ENCODE assay signal across 1 cellular context in the genomic region with DNA sequence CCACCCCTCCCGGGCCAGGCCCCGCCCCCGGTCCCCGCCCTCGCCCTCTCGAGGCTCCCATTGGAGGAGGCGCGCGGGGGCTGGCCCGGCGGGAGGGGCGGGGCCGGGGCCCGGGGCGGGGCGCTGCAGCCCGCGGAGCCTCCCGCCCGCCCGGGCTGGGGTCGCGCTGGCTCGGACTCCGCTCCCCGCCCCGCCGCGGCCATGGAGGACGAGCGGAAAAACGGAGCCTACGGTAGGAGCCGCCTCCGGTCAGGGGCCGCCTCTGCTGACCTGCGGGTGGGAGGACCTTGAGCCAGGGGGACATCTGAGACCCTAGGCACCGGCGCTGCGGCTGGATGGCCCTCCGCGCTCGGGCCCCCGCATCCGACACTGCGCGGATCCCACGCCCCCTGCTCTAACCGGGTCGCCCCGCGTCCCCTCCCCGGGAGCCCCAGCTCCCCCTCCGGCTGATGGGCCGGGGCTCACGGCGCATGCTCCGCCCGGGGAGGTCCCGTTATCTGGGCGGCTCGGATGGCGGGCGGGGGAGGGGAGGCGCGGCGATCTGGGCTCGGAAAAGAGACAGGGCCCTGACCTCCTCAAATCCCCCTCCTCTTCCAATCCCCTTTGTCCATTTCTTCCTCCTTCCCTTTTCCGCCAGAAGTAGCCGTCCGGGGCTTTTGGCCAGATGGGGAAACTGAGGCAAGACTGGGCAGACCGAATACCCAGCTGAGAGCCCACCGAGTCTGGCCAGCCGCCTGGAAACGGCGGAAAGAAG.
TF ChIP-seq lines count a peak whose summit lies in the region.

No MANE protein-coding gene starts in this region.

TF ChIP-seq in GM12878, 131 proteins besides CTCF, POLR2A, EP300 and RAD21 (continues in another document):
- no peak for TF ChIP-seq RB1 (IDR thresholded peaks at IDR 0.05; ENCODE audit: borderline replicate concordance)
- TF ChIP-seq, protein P1, sequence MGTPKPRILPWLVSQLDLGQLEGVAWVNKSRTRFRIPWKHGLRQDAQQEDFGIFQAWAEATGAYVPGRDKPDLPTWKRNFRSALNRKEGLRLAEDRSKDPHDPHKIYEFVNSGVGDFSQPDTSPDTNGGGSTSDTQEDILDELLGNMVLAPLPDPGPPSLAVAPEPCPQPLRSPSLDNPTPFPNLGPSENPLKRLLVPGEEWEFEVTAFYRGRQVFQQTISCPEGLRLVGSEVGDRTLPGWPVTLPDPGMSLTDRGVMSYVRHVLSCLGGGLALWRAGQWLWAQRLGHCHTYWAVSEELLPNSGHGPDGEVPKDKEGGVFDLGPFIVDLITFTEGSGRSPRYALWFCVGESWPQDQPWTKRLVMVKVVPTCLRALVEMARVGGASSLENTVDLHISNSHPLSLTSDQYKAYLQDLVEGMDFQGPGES (IDR thresholded peaks at IDR 0.05), result no peak
- TF ChIP-seq TCF7 (IDR thresholded peaks at IDR 0.05; ENCODE audit: borderline replicate concordance), result no peak
- no peak for TF ChIP-seq RBBP5 (conservative IDR thresholded peaks at IDR 0.05)
- no peak for TF ChIP-seq ZBED1 (IDR thresholded peaks at IDR 0.05; ENCODE audit: borderline replicate concordance)
- no peak for TF ChIP-seq FOXM1 (IDR thresholded peaks at IDR 0.05; ENCODE audit: low read depth, low read length)
- no peak for TF ChIP-seq PAX8 (IDR thresholded peaks at IDR 0.05)
- peak; percentile 51; the same call in 1 of the 2 replicates for TF ChIP-seq SIN3A (IDR thresholded peaks at IDR 0.05; ENCODE audit: low read depth, low read length)
- no peak for TF ChIP-seq ZNF217 (IDR thresholded peaks at IDR 0.05)
- TF ChIP-seq, protein P2, sequence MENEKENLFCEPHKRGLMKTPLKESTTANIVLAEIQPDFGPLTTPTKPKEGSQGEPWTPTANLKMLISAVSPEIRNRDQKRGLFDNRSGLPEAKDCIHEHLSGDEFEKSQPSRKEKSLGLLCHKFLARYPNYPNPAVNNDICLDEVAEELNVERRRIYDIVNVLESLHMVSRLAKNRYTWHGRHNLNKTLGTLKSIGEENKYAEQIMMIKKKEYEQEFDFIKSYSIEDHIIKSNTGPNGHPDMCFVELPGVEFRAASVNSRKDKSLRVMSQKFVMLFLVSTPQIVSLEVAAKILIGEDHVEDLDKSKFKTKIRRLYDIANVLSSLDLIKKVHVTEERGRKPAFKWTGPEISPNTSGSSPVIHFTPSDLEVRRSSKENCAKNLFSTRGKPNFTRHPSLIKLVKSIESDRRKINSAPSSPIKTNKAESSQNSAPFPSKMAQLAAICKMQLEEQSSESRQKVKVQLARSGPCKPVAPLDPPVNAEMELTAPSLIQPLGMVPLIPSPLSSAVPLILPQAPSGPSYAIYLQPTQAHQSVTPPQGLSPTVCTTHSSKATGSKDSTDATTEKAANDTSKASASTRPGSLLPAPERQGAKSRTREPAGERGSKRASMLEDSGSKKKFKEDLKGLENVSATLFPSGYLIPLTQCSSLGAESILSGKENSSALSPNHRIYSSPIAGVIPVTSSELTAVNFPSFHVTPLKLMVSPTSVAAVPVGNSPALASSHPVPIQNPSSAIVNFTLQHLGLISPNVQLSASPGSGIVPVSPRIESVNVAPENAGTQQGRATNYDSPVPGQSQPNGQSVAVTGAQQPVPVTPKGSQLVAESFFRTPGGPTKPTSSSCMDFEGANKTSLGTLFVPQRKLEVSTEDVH (IDR thresholded peaks at IDR 0.05; ENCODE audit: low read depth, partially characterized antibody), result no peak
- TF ChIP-seq HDAC2 (IDR thresholded peaks at IDR 0.05), result no peak
- no peak for TF ChIP-seq RAD51 (IDR thresholded peaks at IDR 0.05)
- no peak for TF ChIP-seq IKZF2 (IDR thresholded peaks at IDR 0.05)
- TF ChIP-seq CHD4 (IDR thresholded peaks at IDR 0.05), result no peak
- no peak for TF ChIP-seq NFIC (IDR thresholded peaks at IDR 0.05; ENCODE audit: low read depth, low read length)
- TF ChIP-seq RUNX3 (IDR thresholded peaks at IDR 0.05; ENCODE audit: low read length), result no peak
- TF ChIP-seq SPI1 (IDR thresholded peaks at IDR 0.05; ENCODE audit: borderline replicate concordance, insufficient read depth, low read depth, low read length), result no peak
- TF ChIP-seq, protein P3, sequence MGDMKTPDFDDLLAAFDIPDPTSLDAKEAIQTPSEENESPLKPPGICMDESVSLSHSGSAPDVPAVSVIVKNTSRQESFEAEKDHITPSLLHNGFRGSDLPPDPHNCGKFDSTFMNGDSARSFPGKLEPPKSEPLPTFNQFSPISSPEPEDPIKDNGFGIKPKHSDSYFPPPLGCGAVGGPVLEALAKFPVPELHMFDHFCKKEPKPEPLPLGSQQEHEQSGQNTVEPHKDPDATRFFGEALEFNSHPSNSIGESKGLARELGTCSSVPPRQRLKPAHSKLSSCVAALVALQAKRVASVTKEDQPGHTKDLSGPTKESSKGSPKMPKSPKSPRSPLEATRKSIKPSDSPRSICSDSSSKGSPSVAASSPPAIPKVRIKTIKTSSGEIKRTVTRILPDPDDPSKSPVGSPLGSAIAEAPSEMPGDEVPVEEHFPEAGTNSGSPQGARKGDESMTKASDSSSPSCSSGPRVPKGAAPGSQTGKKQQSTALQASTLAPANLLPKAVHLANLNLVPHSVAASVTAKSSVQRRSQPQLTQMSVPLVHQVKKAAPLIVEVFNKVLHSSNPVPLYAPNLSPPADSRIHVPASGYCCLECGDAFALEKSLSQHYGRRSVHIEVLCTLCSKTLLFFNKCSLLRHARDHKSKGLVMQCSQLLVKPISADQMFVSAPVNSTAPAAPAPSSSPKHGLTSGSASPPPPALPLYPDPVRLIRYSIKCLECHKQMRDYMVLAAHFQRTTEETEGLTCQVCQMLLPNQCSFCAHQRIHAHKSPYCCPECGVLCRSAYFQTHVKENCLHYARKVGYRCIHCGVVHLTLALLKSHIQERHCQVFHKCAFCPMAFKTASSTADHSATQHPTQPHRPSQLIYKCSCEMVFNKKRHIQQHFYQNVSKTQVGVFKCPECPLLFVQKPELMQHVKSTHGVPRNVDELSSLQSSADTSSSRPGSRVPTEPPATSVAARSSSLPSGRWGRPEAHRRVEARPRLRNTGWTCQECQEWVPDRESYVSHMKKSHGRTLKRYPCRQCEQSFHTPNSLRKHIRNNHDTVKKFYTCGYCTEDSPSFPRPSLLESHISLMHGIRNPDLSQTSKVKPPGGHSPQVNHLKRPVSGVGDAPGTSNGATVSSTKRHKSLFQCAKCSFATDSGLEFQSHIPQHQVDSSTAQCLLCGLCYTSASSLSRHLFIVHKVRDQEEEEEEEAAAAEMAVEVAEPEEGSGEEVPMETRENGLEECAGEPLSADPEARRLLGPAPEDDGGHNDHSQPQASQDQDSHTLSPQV (IDR thresholded peaks at IDR 0.05), result no peak
- no peak for TF ChIP-seq ZSCAN29 (IDR thresholded peaks at IDR 0.05)
- TF ChIP-seq BMI1 (IDR thresholded peaks at IDR 0.05; ENCODE audit: borderline replicate concordance), result no peak
- 0 out of 3 replicates have a peak, but pooled peaks have one; percentile 34 for TF ChIP-seq POU2F2 (IDR thresholded peaks at IDR 0.05; ENCODE audit: borderline replicate concordance, low read depth, low read length)
- 0 out of 2 replicates have a peak, but pooled peaks have one; percentile 29 for TF ChIP-seq NR2F1 (conservative IDR thresholded peaks at IDR 0.05)
- 0 out of 3 replicates have a peak, but pooled peaks of 1 of the 2 experiments have one; percentile 7 for TF ChIP-seq EGR1 (IDR thresholded peaks at IDR 0.05; ENCODE audit: borderline replicate concordance in 1 of 2, low read depth in 2 of 2, low read length in 2 of 2)
- TF ChIP-seq MTA3 (IDR thresholded peaks at IDR 0.05; ENCODE audit: borderline replicate concordance, low read length), result no peak
- peak; percentile 53 for TF ChIP-seq NRF1 (conservative IDR thresholded peaks at IDR 0.05; ENCODE audit: low read depth, low read length)
- TF ChIP-seq KDM1A (IDR thresholded peaks at IDR 0.05; ENCODE audit: borderline replicate concordance), result no peak
- no peak for TF ChIP-seq KLF5 (IDR thresholded peaks at IDR 0.05; ENCODE audit: partially characterized antibody)
- TF ChIP-seq, protein P4, sequence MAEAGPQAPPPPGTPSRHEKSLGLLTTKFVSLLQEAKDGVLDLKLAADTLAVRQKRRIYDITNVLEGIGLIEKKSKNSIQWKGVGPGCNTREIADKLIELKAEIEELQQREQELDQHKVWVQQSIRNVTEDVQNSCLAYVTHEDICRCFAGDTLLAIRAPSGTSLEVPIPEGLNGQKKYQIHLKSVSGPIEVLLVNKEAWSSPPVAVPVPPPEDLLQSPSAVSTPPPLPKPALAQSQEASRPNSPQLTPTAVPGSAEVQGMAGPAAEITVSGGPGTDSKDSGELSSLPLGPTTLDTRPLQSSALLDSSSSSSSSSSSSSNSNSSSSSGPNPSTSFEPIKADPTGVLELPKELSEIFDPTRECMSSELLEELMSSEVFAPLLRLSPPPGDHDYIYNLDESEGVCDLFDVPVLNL (IDR thresholded peaks at IDR 0.05; ENCODE audit: low read depth, low read length), result no peak
- TF ChIP-seq BHLHE40 (IDR thresholded peaks at IDR 0.05; ENCODE audit: borderline replicate concordance in 1 of 2, low read depth in 2 of 2, low read length in 1 of 2), result peak in 1 of 2 experiments; percentile 30; a peak in 1 of 4 replicates
- no peak for TF ChIP-seq NFYA (IDR thresholded peaks at IDR 0.05; ENCODE audit: borderline replicate concordance, low read depth, low read length)
- TF ChIP-seq, protein P5, sequence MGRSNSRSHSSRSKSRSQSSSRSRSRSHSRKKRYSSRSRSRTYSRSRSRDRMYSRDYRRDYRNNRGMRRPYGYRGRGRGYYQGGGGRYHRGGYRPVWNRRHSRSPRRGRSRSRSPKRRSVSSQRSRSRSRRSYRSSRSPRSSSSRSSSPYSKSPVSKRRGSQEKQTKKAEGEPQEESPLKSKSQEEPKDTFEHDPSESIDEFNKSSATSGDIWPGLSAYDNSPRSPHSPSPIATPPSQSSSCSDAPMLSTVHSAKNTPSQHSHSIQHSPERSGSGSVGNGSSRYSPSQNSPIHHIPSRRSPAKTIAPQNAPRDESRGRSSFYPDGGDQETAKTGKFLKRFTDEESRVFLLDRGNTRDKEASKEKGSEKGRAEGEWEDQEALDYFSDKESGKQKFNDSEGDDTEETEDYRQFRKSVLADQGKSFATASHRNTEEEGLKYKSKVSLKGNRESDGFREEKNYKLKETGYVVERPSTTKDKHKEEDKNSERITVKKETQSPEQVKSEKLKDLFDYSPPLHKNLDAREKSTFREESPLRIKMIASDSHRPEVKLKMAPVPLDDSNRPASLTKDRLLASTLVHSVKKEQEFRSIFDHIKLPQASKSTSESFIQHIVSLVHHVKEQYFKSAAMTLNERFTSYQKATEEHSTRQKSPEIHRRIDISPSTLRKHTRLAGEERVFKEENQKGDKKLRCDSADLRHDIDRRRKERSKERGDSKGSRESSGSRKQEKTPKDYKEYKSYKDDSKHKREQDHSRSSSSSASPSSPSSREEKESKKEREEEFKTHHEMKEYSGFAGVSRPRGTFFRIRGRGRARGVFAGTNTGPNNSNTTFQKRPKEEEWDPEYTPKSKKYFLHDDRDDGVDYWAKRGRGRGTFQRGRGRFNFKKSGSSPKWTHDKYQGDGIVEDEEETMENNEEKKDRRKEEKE (IDR thresholded peaks at IDR 0.05), result no peak
- TF ChIP-seq SMAD1 (IDR thresholded peaks at IDR 0.05; ENCODE audit: low read depth, partially characterized antibody), result no peak
- no peak for TF ChIP-seq PAX5 (IDR thresholded peaks at IDR 0.05; ENCODE audit: borderline replicate concordance, low read depth, low read length)
- no peak for TF ChIP-seq NR2C1 (IDR thresholded peaks at IDR 0.05)
- TF ChIP-seq, protein P6, sequence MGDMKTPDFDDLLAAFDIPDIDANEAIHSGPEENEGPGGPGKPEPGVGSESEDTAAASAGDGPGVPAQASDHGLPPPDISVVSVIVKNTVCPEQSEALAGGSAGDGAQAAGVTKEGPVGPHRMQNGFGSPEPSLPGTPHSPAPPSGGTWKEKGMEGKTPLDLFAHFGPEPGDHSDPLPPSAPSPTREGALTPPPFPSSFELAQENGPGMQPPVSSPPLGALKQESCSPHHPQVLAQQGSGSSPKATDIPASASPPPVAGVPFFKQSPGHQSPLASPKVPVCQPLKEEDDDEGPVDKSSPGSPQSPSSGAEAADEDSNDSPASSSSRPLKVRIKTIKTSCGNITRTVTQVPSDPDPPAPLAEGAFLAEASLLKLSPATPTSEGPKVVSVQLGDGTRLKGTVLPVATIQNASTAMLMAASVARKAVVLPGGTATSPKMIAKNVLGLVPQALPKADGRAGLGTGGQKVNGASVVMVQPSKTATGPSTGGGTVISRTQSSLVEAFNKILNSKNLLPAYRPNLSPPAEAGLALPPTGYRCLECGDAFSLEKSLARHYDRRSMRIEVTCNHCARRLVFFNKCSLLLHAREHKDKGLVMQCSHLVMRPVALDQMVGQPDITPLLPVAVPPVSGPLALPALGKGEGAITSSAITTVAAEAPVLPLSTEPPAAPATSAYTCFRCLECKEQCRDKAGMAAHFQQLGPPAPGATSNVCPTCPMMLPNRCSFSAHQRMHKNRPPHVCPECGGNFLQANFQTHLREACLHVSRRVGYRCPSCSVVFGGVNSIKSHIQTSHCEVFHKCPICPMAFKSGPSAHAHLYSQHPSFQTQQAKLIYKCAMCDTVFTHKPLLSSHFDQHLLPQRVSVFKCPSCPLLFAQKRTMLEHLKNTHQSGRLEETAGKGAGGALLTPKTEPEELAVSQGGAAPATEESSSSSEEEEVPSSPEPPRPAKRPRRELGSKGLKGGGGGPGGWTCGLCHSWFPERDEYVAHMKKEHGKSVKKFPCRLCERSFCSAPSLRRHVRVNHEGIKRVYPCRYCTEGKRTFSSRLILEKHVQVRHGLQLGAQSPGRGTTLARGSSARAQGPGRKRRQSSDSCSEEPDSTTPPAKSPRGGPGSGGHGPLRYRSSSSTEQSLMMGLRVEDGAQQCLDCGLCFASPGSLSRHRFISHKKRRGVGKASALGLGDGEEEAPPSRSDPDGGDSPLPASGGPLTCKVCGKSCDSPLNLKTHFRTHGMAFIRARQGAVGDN (IDR thresholded peaks at IDR 0.05), result no peak
- peak; percentile 82 for TF ChIP-seq CHD2 (IDR thresholded peaks at IDR 0.05; ENCODE audit: borderline replicate concordance, low read depth, low read length)
- TF ChIP-seq CBFB (IDR thresholded peaks at IDR 0.05; ENCODE audit: low read depth), result no peak
- TF ChIP-seq MEF2A (IDR thresholded peaks at IDR 0.05; ENCODE audit: insufficient read depth, low read depth, low read length), result no peak
- TF ChIP-seq, protein P7, sequence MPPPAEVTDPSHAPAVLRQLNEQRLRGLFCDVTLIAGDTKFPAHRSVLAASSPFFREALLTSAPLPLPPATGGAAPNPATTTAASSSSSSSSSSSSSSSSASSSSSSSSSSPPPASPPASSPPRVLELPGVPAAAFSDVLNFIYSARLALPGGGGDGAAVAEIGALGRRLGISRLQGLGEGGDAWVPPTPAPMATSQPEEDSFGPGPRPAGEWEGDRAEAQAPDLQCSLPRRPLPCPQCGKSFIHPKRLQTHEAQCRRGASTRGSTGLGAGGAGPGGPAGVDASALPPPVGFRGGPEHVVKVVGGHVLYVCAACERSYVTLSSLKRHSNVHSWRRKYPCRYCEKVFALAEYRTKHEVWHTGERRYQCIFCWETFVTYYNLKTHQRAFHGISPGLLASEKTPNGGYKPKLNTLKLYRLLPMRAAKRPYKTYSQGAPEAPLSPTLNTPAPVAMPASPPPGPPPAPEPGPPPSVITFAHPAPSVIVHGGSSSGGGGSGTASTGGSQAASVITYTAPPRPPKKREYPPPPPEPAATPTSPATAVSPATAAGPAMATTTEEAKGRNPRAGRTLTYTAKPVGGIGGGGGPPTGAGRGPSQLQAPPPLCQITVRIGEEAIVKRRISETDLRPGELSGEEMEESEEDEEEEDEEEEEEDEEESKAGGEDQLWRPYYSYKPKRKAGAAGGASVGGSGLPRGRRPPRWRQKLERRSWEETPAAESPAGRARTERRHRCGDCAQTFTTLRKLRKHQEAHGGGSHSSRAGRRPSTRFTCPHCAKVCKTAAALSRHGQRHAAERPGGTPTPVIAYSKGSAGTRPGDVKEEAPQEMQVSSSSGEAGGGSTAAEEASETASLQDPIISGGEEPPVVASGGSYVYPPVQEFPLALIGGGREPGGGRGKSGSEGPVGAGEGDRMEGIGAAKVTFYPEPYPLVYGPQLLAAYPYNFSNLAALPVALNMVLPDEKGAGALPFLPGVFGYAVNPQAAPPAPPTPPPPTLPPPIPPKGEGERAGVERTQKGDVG (CRISPR knock-in tag; IDR thresholded peaks at IDR 0.05), result no peak
- no peak for TF ChIP-seq STAT3 (IDR thresholded peaks at IDR 0.05; ENCODE audit: low read depth, low read length)
- TF ChIP-seq RELA (IDR thresholded peaks at IDR 0.05; ENCODE audit: borderline replicate concordance, partially characterized antibody), result peak; percentile 39
